ENCODE assay signal across 9 cellular contexts in the genomic region with DNA sequence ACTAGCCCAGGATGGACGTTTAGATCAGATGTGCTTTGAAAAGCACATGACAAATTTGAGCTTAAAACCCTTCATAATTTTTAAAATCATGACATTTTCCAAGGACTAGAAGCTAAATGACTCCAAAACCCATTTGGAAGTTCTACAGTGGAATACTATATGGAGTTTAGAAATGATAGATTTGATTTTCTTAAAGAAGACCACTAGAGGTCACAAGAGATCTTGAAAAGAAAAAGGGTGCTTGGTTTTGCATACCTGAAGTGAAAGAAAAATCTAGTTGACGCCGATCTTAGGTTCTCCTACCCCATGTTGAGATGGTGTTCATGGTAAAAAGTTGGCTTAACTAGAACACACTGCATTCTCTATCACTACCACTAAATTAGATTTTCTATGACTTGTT. TPM values are rescaled to one million over a fixed set of nuclear protein-coding genes. Genes with fewer than 3 reads are reported as not detected.
DNase-seq lines count a peak whose midpoint lies in the region; ATAC-seq and TF ChIP-seq lines count a peak whose summit lies in the region.
"Had no signal": no experiment of that assay in that cellular context is flagged by ENCODE, and none has a peak within 500 bp of the region (broad histone marks: within the 10 kb centered on the region; RNA-seq: fewer than 3 reads in every experiment).

No MANE protein-coding gene starts in this region.

- H3K27me3 ChIP-seq in ascending aorta (no peaks in the 10 kb centered on the region), thoracic aorta (replicated peaks; ENCODE audit: insufficient read depth) (no peaks in the 10 kb centered on the region)

- peak overlapping the region; percentile 82 for H3K27ac ChIP-seq in ascending aorta
- H3K27ac ChIP-seq in thoracic aorta, result peak overlapping the region; percentile 81 to 83

- H3K4me1 ChIP-seq in ascending aorta (peaks cover 5 to 17% of the 10 kb centered on the region in 2 donors), thoracic aorta (ENCODE audit: control insufficient read depth in 1 of 2, low read depth in 2 of 2) (peaks cover 7 to 28% of the 10 kb centered on the region in 2 donors)

- no peak overlapping the region for H3K4me3 ChIP-seq in ascending aorta
- no peak overlapping the region for H3K4me3 ChIP-seq in thoracic aorta
- H3K4me3 ChIP-seq: skin epidermis had no signal

- DNase-seq in DMS53 treated with DMSO at 0.1 percent for 48 hours (lab: John Stamatoyannopoulos, UW; ENCODE audit: unreplicated experiment), result peak; percentile 77
- DNase-seq in NCI-H510A treated with DMSO at 0.1 percent for 48 hours (lab: John Stamatoyannopoulos, UW), result peak; percentile 92
- no peak for DNase-seq in ascending aorta (ENCODE audit: low spot score in 2 of 2)
- peak; percentile 40 for DNase-seq in iPS-NIHi11 (ENCODE audit: low spot score)
- DNase-seq in thoracic aorta (ENCODE audit: low spot score), result no peak
- no peak for DNase-seq in HPDE6-E6E7 (ENCODE audit: extremely low spot score)
- DNase-seq in mesenteric fat pad (ENCODE audit: low spot score), result no peak

- H3K36me3 ChIP-seq in ascending aorta (no peaks in the 10 kb centered on the region), thoracic aorta (no peaks in the 10 kb centered on the region)

- TF ChIP-seq CTCF in ascending aorta (IDR thresholded peaks at IDR 0.05) (peak; percentile 36 to 64 (median 47)), thoracic aorta (IDR thresholded peaks at IDR 0.05) (peak; percentile 56)

- H3K9me3 ChIP-seq in ascending aorta (no peaks in the 10 kb centered on the region), thoracic aorta (no peaks in the 10 kb centered on the region)

- intact Hi-C loops in ascending aorta (cut with DNase I), result loop anchor here (1.0 to 10.0 kb wide), 4 partner anchors 55 to 484 kb away; a partner anchor contains a TSS

- ATAC-seq in HG03135 (IDR thresholded peaks at IDR 0.05; ENCODE audit: unreplicated experiment) (peak; percentile 85), thoracic aorta (ENCODE audit: insufficient number of reproducible peaks, low FRiP score, low read depth) (no peak)

RNA-seq across cellular contexts. Expression of a gene that starts 31.5 kb away (rescaled TPM):
- total RNA-seq in ascending aorta (not detected), thoracic aorta (under 1 TPM in 1 of 2 donors, not detected in 1; 0.27 TPM), mesenteric fat pad (0.61 TPM)

RNA-seq across cellular contexts. Expression of a gene that starts 31.5 kb away (rescaled TPM):
- total RNA-seq in ascending aorta (2.2 TPM), thoracic aorta (10 to 100 TPM; 17.3 to 24.5 TPM), mesenteric fat pad (13.7 TPM)

Comparison
In these comparisons a context has a peak if more than half of its experiments do, and no peak if none do; other contexts are left out.
1. DNase-seq: peak in DMS53 treated with DMSO at 0.1 percent for 48 hours (single experiment), NCI-H510A treated with DMSO at 0.1 percent for 48 hours (single experiment) and iPS-NIHi11 (single experiment); none in ascending aorta (0 of 2), thoracic aorta (single experiment), HPDE6-E6E7 (single experiment) and mesenteric fat pad (single experiment).